ENCODE assay signal across 2 cellular contexts in genomic region chr7:35133465-35133864, GRCh38.
DNase-seq lines count a peak whose midpoint lies in the region; ATAC-seq, FAIRE-seq and TF ChIP-seq lines count a peak whose summit lies in the region.
"Not testable (repeated sequence)": the region's sequence is repeated elsewhere in the genome, so short reads cannot be mapped to it uniquely, and the experiment has no call there.

No MANE protein-coding gene starts in this region.

- H3K27ac ChIP-seq in right lobe of liver = not testable (repeated sequence)

- FAIRE-seq in H54 (lab: Jason Lieb, UNC) = peak; percentile 86

- H3K27me3 ChIP-seq in right lobe of liver = not testable (repeated sequence)

- TF ChIP-seq POLR2A in H54 (IDR thresholded peaks at IDR 0.05; ENCODE audit: low read depth, low read length); right lobe of liver (IDR thresholded peaks at IDR 0.05): not testable (repeated sequence)

- H3K9me3 ChIP-seq in right lobe of liver = not testable (repeated sequence)

- peak in 3 of 4 donors; percentile 14 to 82 (median 62) for ATAC-seq in right lobe of liver

- intact Hi-C loops in right lobe of liver (cut with DNase I) = not testable (repeated sequence)

- H3K4me3 ChIP-seq in right lobe of liver = not testable (repeated sequence)

- TF ChIP-seq CTCF in right lobe of liver (IDR thresholded peaks at IDR 0.05) = not testable (repeated sequence)

- not testable (repeated sequence) for DNase-seq in H54 (ENCODE audit: insufficient read length, low spot score); right lobe of liver

- H3K36me3 ChIP-seq in right lobe of liver = not testable (repeated sequence)

- H3K4me1 ChIP-seq in right lobe of liver = not testable (repeated sequence)

- WGBS in right lobe of liver (ENCODE audit: insufficient coverage, low coverage, low lambda C conversion rate, missing lambda C conversion rate) = 40% methylated on average over 2 of the region's 2 CpGs
